1 cellular context compared by ENCODE assay signal in genomic region chr19:18507727-18508440, GRCh38.
TF ChIP-seq lines count a peak whose summit lies in the region.

No MANE protein-coding gene starts in this region.

TF ChIP-seq in HepG2, 621 proteins besides CTCF, POLR2A, EP300 and RAD21 (continued from another document):
- TF ChIP-seq, protein P1, sequence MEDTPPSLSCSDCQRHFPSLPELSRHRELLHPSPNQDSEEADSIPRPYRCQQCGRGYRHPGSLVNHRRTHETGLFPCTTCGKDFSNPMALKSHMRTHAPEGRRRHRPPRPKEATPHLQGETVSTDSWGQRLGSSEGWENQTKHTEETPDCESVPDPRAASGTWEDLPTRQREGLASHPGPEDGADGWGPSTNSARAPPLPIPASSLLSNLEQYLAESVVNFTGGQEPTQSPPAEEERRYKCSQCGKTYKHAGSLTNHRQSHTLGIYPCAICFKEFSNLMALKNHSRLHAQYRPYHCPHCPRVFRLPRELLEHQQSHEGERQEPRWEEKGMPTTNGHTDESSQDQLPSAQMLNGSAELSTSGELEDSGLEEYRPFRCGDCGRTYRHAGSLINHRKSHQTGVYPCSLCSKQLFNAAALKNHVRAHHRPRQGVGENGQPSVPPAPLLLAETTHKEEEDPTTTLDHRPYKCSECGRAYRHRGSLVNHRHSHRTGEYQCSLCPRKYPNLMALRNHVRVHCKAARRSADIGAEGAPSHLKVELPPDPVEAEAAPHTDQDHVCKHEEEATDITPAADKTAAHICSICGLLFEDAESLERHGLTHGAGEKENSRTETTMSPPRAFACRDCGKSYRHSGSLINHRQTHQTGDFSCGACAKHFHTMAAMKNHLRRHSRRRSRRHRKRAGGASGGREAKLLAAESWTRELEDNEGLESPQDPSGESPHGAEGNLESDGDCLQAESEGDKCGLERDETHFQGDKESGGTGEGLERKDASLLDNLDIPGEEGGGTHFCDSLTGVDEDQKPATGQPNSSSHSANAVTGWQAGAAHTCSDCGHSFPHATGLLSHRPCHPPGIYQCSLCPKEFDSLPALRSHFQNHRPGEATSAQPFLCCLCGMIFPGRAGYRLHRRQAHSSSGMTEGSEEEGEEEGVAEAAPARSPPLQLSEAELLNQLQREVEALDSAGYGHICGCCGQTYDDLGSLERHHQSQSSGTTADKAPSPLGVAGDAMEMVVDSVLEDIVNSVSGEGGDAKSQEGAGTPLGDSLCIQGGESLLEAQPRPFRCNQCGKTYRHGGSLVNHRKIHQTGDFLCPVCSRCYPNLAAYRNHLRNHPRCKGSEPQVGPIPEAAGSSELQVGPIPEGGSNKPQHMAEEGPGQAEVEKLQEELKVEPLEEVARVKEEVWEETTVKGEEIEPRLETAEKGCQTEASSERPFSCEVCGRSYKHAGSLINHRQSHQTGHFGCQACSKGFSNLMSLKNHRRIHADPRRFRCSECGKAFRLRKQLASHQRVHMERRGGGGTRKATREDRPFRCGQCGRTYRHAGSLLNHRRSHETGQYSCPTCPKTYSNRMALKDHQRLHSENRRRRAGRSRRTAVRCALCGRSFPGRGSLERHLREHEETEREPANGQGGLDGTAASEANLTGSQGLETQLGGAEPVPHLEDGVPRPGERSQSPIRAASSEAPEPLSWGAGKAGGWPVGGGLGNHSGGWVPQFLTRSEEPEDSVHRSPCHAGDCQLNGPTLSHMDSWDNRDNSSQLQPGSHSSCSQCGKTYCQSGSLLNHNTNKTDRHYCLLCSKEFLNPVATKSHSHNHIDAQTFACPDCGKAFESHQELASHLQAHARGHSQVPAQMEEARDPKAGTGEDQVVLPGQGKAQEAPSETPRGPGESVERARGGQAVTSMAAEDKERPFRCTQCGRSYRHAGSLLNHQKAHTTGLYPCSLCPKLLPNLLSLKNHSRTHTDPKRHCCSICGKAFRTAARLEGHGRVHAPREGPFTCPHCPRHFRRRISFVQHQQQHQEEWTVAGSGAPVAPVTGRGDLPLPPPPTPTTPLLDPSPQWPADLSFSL (CRISPR knock-in tag; IDR thresholded peaks at IDR 0.05) = peak; percentile 49; the same call in 1 of the 2 replicates
- TF ChIP-seq MEIS1 (CRISPR knock-in tag; IDR thresholded peaks at IDR 0.05; ENCODE audit: borderline replicate concordance) (0 out of 2 replicates have a peak, but pooled peaks have one; percentile 26), ZNF710 (CRISPR knock-in tag; IDR thresholded peaks at IDR 0.05; ENCODE audit: borderline replicate concordance) (no peak), TFE3 (CRISPR knock-in tag; IDR thresholded peaks at IDR 0.05) (peak; percentile 74; the same call in 1 of the 2 replicates)
